ENCODE assay signal across 14 cellular contexts in genomic region chr12:122859303-122860051, GRCh38. TPM values are rescaled to one million over a fixed set of nuclear protein-coding genes. Genes with fewer than 3 reads are reported as not detected.
DNase-seq lines count a peak whose midpoint lies in the region; ATAC-seq and TF ChIP-seq lines count a peak whose summit lies in the region.
"Had no signal": no experiment of that assay in that cellular context is flagged by ENCODE, and none has a peak within 500 bp of the region (broad histone marks: within the 10 kb centered on the region; RNA-seq: fewer than 3 reads in every experiment).

No MANE protein-coding gene starts in this region.

- H4K5ac ChIP-seq in IMR-90 (ENCODE audit: low read depth, low read length) = no peak overlapping the region

- no peak overlapping the region for H4K8ac ChIP-seq in IMR-90 (ENCODE audit: low read depth in 2 of 2, low read length in 2 of 2)

- BruUV-seq in IMR-90 (replicated peaks; lab: Mats Ljungman, UMichigan) = no TSS peak

- CTCF ChIA-PET in IMR-90 (lab: Yijun Ruan, JAX) = interaction anchor here (0.7 to 1.8 kb wide), 3 partner anchors 29 to 87 kb away, joined by 3 to 5 read pairs (median 5); no protein-coding TSS in a partner anchor

- peaks cover 27% of the 10 kb centered on the region for H4K20me1 ChIP-seq in IMR-90 (ENCODE audit: insufficient read depth, low read length)

- H3K4me1 ChIP-seq in IMR-90 (ENCODE audit: control insufficient read depth, insufficient read depth, low read length) (peaks cover 3% of the 10 kb centered on the region; the same call in 1 of the 2 replicates), right atrium auricular region (peaks cover 0 to 32% of the 10 kb centered on the region in 2 donors), stomach (peaks cover 15 to 59% (median 45%) of the 10 kb centered on the region in 4 donors)

- POLR2A ChIA-PET in IMR-90 (lab: Charles Lee; ENCODE audit: unreplicated experiment) = no interaction called here

- ATAC-seq in IMR-90 (ENCODE audit: low read depth) (no peak), HG03095 (IDR thresholded peaks at IDR 0.05; ENCODE audit: unreplicated experiment) (no peak), GM21381 (IDR thresholded peaks at IDR 0.05; ENCODE audit: unreplicated experiment) (no peak)

- H3K56ac ChIP-seq in IMR-90 (ENCODE audit: extremely low read depth, insufficient read depth, low read length) = no peak overlapping the region

- H3K9ac ChIP-seq in IMR-90 (ENCODE audit: low read depth, low read length) = no peak overlapping the region

- TF ChIP-seq EP300 in stomach (IDR thresholded peaks at IDR 0.05) = no peak

- DNase-seq in DMS 273 (lab: John Stamatoyannopoulos, UW; ENCODE audit: unreplicated experiment) (peak; percentile 40), DMS 273 treated with DMSO at 0.1 percent for 48 hours (lab: John Stamatoyannopoulos, UW) (no peak), IMR-90 (no peak), right atrium auricular region (ENCODE audit: low spot score) (no peak), stomach (no peak)
- no peak for DNase-seq in activated effector memory CD4-positive, alpha-beta T cell treated with Interleukin-2 at 50 U/mL for 16 hours
- DNase-seq: esophagus squamous epithelium, NCI-H1436 treated with DMSO at 0.1 percent for 48 hours had no signal

- no peak overlapping the region for H2AK5ac ChIP-seq in IMR-90 (ENCODE audit: low read depth, low read length)

- H3K36me3 ChIP-seq in IMR-90 (ENCODE audit: control insufficient read depth, insufficient read depth, low read length) (peaks cover 13% of the 10 kb centered on the region; the same call in 1 of the 2 replicates), right atrium auricular region (peaks cover 29% of the 10 kb centered on the region), stomach (peaks cover 57 to 84% (median 77%) of the 10 kb centered on the region in 4 donors)

- H2AFZ ChIP-seq in IMR-90 (replicated peaks; ENCODE audit: low read length, poor library complexity) = peak overlapping the region; percentile 9

- no peak overlapping the region for H3K4me3 ChIP-seq in IMR-90 (ENCODE audit: insufficient read depth, low read depth, low read length)
- H3K4me3 ChIP-seq in right atrium auricular region = no peak overlapping the region
- H3K4me3 ChIP-seq in stomach = no peak overlapping the region
- H3K4me3 ChIP-seq: BLaER1 treated with 17β-estradiol and CSF1 and Interleukin-3, amounts not matched to agents 10 nM and 100 nM; esophagus squamous epithelium; left lung; SK-N-MC; tibial nerve had no signal

- no peak overlapping the region for H3K18ac ChIP-seq in IMR-90 (ENCODE audit: low read depth, low read length)

- no peak overlapping the region for H3K23ac ChIP-seq in IMR-90 (ENCODE audit: low read depth, low read length)

- no peak overlapping the region for H3K4ac ChIP-seq in IMR-90 (ENCODE audit: low read depth, low read length)

- no peak overlapping the region for H3K4me2 ChIP-seq in IMR-90 (ENCODE audit: low read depth, low read length)

- no peak overlapping the region for H2BK5ac ChIP-seq in IMR-90 (ENCODE audit: low read depth, low read length, poor library complexity, severe bottlenecking)

- intact Hi-C loops in IMR-90 (cut with micrococcal nuclease) (loop anchor here (1.0 to 5.0 kb wide), 4 partner anchors 67 to 379 kb away; no protein-coding TSS in a partner anchor), stomach (cut with DNase I; ENCODE audit: low total_unique reads) (loop anchor here (5.0 to 10.0 kb wide), 2 partner anchors 65 to 93 kb away; no protein-coding TSS in a partner anchor)

- no peak overlapping the region for H4K91ac ChIP-seq in IMR-90 (ENCODE audit: insufficient read depth, low read depth, low read length)

- H3K9me1 ChIP-seq in IMR-90 (ENCODE audit: insufficient read depth, low read length) = 0 out of 2 replicates have a peak, but pooled peaks cover 6% of the 10 kb centered on the region

- no peak overlapping the region for H2BK20ac ChIP-seq in IMR-90 (ENCODE audit: low read depth, low read length)

- peak overlapping the region; percentile 32 for H2AK9ac ChIP-seq in IMR-90 (replicated peaks; ENCODE audit: low read depth, low read length, poor library complexity)

- H2BK120ac ChIP-seq in IMR-90 (ENCODE audit: low read depth, low read length) = no peak overlapping the region

- TF ChIP-seq POLR2A in IMR-90 (IDR thresholded peaks at IDR 0.05; ENCODE audit: low read depth, low read length) (no peak), stomach (IDR thresholded peaks at IDR 0.05) (no peak)

- no peak overlapping the region for H3K14ac ChIP-seq in IMR-90 (replicated peaks; ENCODE audit: low read depth, low read length)

- in situ Hi-C loops in IMR-90 (cut with MboI; ENCODE audit: low sequenced_read_pairs) = loop anchor here (5.0 kb wide), 1 partner anchor 378 kb away; no protein-coding TSS in a partner anchor

- no peaks in the 10 kb centered on the region for H3K9me3 ChIP-seq in IMR-90 (ENCODE audit: control insufficient read depth, insufficient read depth, low read length)
- no peaks in the 10 kb centered on the region for H3K9me3 ChIP-seq in right atrium auricular region
- H3K9me3 ChIP-seq in stomach = no peaks in the 10 kb centered on the region
- H3K9me3 ChIP-seq: BLaER1 treated with 17β-estradiol and CSF1 and Interleukin-3, amounts not matched to agents 10 nM and 100 nM; esophagus squamous epithelium; left lung; tibial nerve had no signal

- no peak overlapping the region for H2BK15ac ChIP-seq in IMR-90 (ENCODE audit: low read depth, low read length)

- H3K27ac ChIP-seq in IMR-90 (ENCODE audit: insufficient read depth, low read length) (no peak overlapping the region), right atrium auricular region (peak overlapping the region; percentile 52 to 62), stomach (peak overlapping the region in 3 of 5 donors; percentile 56 to 70 (median 56))
- H3K27ac ChIP-seq: BLaER1 treated with 17β-estradiol and CSF1 and Interleukin-3, amounts not matched to agents 10 nM and 100 nM; left lung; SK-N-MC had no signal

- TF ChIP-seq CTCF in IMR-90 (conservative IDR thresholded peaks at IDR 0.05; ENCODE audit: low read depth, low read length) (no peak), right atrium auricular region (IDR thresholded peaks at IDR 0.05) (no peak), stomach (IDR thresholded peaks at IDR 0.05) (no peak)

- WGBS in IMR-90 (ENCODE audit: extremely low coverage in 2 of 2, insufficient read length in 1 of 2), 2 experiments = 97% methylated on average over 6 of the region's 26 CpGs; no CpG with 5 or more reads in 1 of the 2 experiments
- WGBS in stomach, 5 donors = 69 to 85% (median 78%) methylated on average over 15 to 26 of the region's 26 CpGs

- H3K27me3 ChIP-seq in IMR-90 (ENCODE audit: control insufficient read depth, insufficient read depth, low read length) (no peaks in the 10 kb centered on the region), right atrium auricular region (no peaks in the 10 kb centered on the region), stomach (no peaks in the 10 kb centered on the region)
- H3K27me3 ChIP-seq: esophagus squamous epithelium, left lung, tibial nerve had no signal

- no peak for TF ChIP-seq RAD21 in IMR-90 (IDR thresholded peaks at IDR 0.05; ENCODE audit: low read length)

- dilution Hi-C loops in IMR-90 (cut with HindIII; ENCODE audit: low sequenced_read_pairs, unreplicated experiment) = no loop called here

- H3K79me1 ChIP-seq in IMR-90 (ENCODE audit: low read depth in 1 of 2, low read length in 2 of 2) = peaks cover 8 to 10% of the 10 kb centered on the region in 2 experiments; a peak in 3 of 4 replicates

TF ChIP-seq in IMR-90, 13 proteins besides CTCF, POLR2A, EP300 and RAD21 (continues in another document):
- TF ChIP-seq SMC3 (IDR thresholded peaks at IDR 0.05; ENCODE audit: low read depth, low read length) (no peak), CHD1 (IDR thresholded peaks at IDR 0.05; ENCODE audit: low read depth, low read length) (no peak), RFX5 (IDR thresholded peaks at IDR 0.05; ENCODE audit: low read depth, low read length) (no peak), MAZ (IDR thresholded peaks at IDR 0.05; ENCODE audit: borderline replicate concordance, low read depth, low read length) (no peak), FOS (IDR thresholded peaks at IDR 0.05; ENCODE audit: low read depth, low read length) (no peak), USF2 (IDR thresholded peaks at IDR 0.05; ENCODE audit: low read depth, low read length) (no peak), RCOR1 (IDR thresholded peaks at IDR 0.05; ENCODE audit: insufficient replicate concordance, low read length) (no peak), BHLHE40 (IDR thresholded peaks at IDR 0.05; ENCODE audit: low read depth, low read length) (no peak), CEBPB (IDR thresholded peaks at IDR 0.05; ENCODE audit: low read depth, low read length) (no peak), MAFK (IDR thresholded peaks at IDR 0.05; ENCODE audit: low read depth, low read length) (no peak), MXI1 (IDR thresholded peaks at IDR 0.05; ENCODE audit: borderline replicate concordance, low read depth, low read length) (no peak)

RNA-seq across cellular contexts. Expression of gene HIP1R, which starts 24.2 kb away (rescaled TPM):
- total RNA-seq in IMR-90 (2012; rRNA removed) (9.7 and 13.8 TPM in 2 replicates), right atrium auricular region (10 to 100 TPM; 32.4 to 43.8 TPM), stomach (100 to 1,000 TPM in 4 of 5 donors, 10 to 100 TPM in 1; 67.6 to 395 (median 160) TPM)
- polyA plus RNA-seq in IMR-90 (2012; rRNA removed) (18.5 and 20.7 TPM in 2 replicates), stomach (10 to 100 TPM; 52.1 to 69.6 (median 68.8) TPM)
- 9.6 and 10.4 TPM in 2 replicates for polyA plus RNA-seq in IMR-90 (2012; cell fraction: cytosol; rRNA removed)
- 96.7 and 158 TPM in 2 replicates for polyA plus RNA-seq in IMR-90 (2012; cell fraction: nucleus; rRNA removed; ENCODE audit: low replicate concordance)

RNA-seq across cellular contexts. Expression of gene VPS37B, which starts 36.4 kb away (rescaled TPM):
- total RNA-seq in IMR-90 (2012; rRNA removed) = 8.6 and 13.9 TPM in 2 replicates
- polyA plus RNA-seq in IMR-90 (2012; rRNA removed) = 25.7 and 29.9 TPM in 2 replicates
- polyA plus RNA-seq in IMR-90 (2012; cell fraction: cytosol; rRNA removed) = 30.2 and 32.2 TPM in 2 replicates
- 46.1 and 46.4 TPM in 2 replicates for polyA plus RNA-seq in IMR-90 (2012; cell fraction: nucleus; rRNA removed; ENCODE audit: low replicate concordance)
- 10 to 100 TPM; 28.5 to 41.1 TPM for total RNA-seq in right atrium auricular region
- total RNA-seq in stomach = 100 to 1,000 TPM in 1 of 5 donors, 10 to 100 TPM in 4; 13.4 to 105 (median 68.5) TPM
- 10 to 100 TPM; 31.3 to 44.0 (median 37.1) TPM for polyA plus RNA-seq in stomach
